Comparison of ENCODE assay signal across 19 cellular contexts in the genomic region with DNA sequence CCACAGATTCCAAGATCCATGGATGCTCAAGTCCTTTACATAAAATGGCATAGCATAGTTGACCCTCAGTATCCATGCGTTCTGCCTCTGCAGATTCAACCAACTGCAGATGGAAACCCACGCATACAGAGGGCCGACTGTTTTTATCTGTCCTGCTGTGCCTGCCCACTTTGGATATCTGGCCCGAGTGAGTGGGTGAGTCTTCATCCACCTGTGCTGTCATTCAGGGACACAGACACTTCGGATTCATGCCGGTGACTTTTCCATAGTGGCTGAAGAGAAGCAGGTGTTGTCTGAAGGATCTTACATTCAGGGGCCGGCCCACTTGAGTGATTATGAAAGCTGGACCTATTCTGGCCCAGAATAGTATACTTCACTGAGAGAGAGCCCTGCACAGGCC.
DNase-seq lines count a peak whose midpoint lies in the region; ATAC-seq and TF ChIP-seq lines count a peak whose summit lies in the region.
"Had no signal": no experiment of that assay in that cellular context is flagged by ENCODE, and none has a peak within 500 bp of the region (broad histone marks: within the 10 kb centered on the region; RNA-seq: fewer than 3 reads in every experiment).

No MANE protein-coding gene starts in this region.

- H3K27me3 ChIP-seq in cardiac muscle cell (no peaks in the 10 kb centered on the region), gastrocnemius medialis (no peaks in the 10 kb centered on the region)
- H3K27me3 ChIP-seq: BLaER1 had no signal

- no peaks in the 10 kb centered on the region for H3K9me3 ChIP-seq in cardiac muscle cell (ENCODE audit: low read depth)
- no peaks in the 10 kb centered on the region for H3K9me3 ChIP-seq in gastrocnemius medialis
- H3K9me3 ChIP-seq: BLaER1 had no signal

- H3K36me3 ChIP-seq in cardiac muscle cell (no peaks in the 10 kb centered on the region), gastrocnemius medialis (no peaks in the 10 kb centered on the region)
- H3K36me3 ChIP-seq: BLaER1 had no signal

- intact Hi-C loops in Right ventricle myocardium inferior (cut with DNase I), result no loop called here
- intact Hi-C loops in gastrocnemius medialis (cut with DNase I; ENCODE audit: low total_unique reads), result loop anchor here (1.0 to 10.0 kb wide), 3 partner anchors 16 to 1589 kb away; partner anchors contain the start of gene ZNF770

- no peak for TF ChIP-seq POLR2A in gastrocnemius medialis (IDR thresholded peaks at IDR 0.05)

- H3K4me1 ChIP-seq in cardiac muscle cell (ENCODE audit: low read depth) (peaks cover 23% of the 10 kb centered on the region), gastrocnemius medialis (peaks cover 30 to 46% of the 10 kb centered on the region in 2 donors)
- H3K4me1 ChIP-seq: BLaER1 had no signal

- peak overlapping the region; percentile 56 for H3K27ac ChIP-seq in cardiac muscle cell
- H3K27ac ChIP-seq in gastrocnemius medialis, result peak overlapping the region; percentile 85 to 91 (median 86)
- H3K27ac ChIP-seq: 22Rv1, BLaER1, GM23248 had no signal

- in situ Hi-C loops in gastrocnemius medialis (cut with MboI; ENCODE audit: low sequenced_read_pairs in 4 of 4), result loop anchor here in 1 of 4 donors (10.0 kb wide), 1 partner anchor 79 kb away; no protein-coding TSS in a partner anchor

- TF ChIP-seq CTCF in cardiac muscle cell (IDR thresholded peaks at IDR 0.05; ENCODE audit: low read depth, low read length) (no peak), gastrocnemius medialis (IDR thresholded peaks at IDR 0.05 in 4 of 5, conservative IDR thresholded peaks at IDR 0.05 in 1 of 5) (no peak)

- H3K4me3 ChIP-seq in cardiac muscle cell (no peak overlapping the region), gastrocnemius medialis (peak overlapping the region in 3 of 4 donors; percentile 19 to 39 (median 29))
- H3K4me3 ChIP-seq: BLaER1, GM12878, GM23248 had no signal

- DNase-seq in cardiac muscle cell (ENCODE audit: low read depth in 1 of 2, low spot score in 1 of 2) (peak in 1 of 2 donors; percentile 17), Right ventricle myocardium inferior (ENCODE audit: missing footprints) (no peak), myocyte (ENCODE audit: low read depth) (peak; percentile 24), gastrocnemius medialis (peak in 1 of 2 donors; percentile 74), ecto neural progenitor cell (ENCODE audit: low spot score) (no peak)
- no peak for DNase-seq in activated CD8-positive, alpha-beta memory T cell treated with anti-CD3 and anti-CD28 coated beads, Interleukin-2, amount 50 U/mL, for 48 hours
- DNase-seq: CD4-positive, alpha-beta T cell; CD8-positive, alpha-beta memory T cell; DMS 273 treated with DMSO at 0.1 percent for 48 hours; DMS79; EL; GDM1; GM23248; H7; HCEC 1CT had no signal

- no peak for ATAC-seq in Right ventricle myocardium inferior
- ATAC-seq in gastrocnemius medialis, result peak; percentile 62 to 84
- ATAC-seq in HG02885 (IDR thresholded peaks at IDR 0.05; ENCODE audit: poor library complexity, unreplicated experiment), result no peak

Comparison
In these comparisons a context has a peak if more than half of its experiments do, and no peak if none do; other contexts are left out.
1. ATAC-seq: peak in gastrocnemius medialis (2 of 2); none in Right ventricle myocardium inferior (single experiment) and HG02885 (single experiment).